ENCODE assay signal across 1 cellular context in genomic region chr20:12978613-12979495, GRCh38.
A peak's percentile ranks its signal among the peaks of the same experiment; 100 is the strongest.
TF ChIP-seq lines count a peak whose summit lies in the region.

No MANE protein-coding gene starts in this region.

TF ChIP-seq in HepG2, 621 proteins besides CTCF, POLR2A, EP300 and RAD21 (continued from another document and continues in another):
- TF ChIP-seq GRHL1 (CRISPR knock-in tag; conservative IDR thresholded peaks at IDR 0.05): no peak
- TF ChIP-seq KLF6 (CRISPR knock-in tag; IDR thresholded peaks at IDR 0.05): no peak; the same call in 1 of the 2 replicates
- TF ChIP-seq KLF11 (CRISPR knock-in tag; IDR thresholded peaks at IDR 0.05): peak; percentile 77; the same call in 1 of the 2 replicates
- TF ChIP-seq ZNF460 (CRISPR knock-in tag; IDR thresholded peaks at IDR 0.05; ENCODE audit: borderline replicate concordance): no peak
- peak; percentile 78 for TF ChIP-seq KDM6A (CRISPR knock-in tag; IDR thresholded peaks at IDR 0.05; ENCODE audit: low read depth)
- TF ChIP-seq ZFP62 (CRISPR knock-in tag; IDR thresholded peaks at IDR 0.05): no peak
- no peak for TF ChIP-seq ZNF713 (CRISPR knock-in tag; IDR thresholded peaks at IDR 0.05)
- TF ChIP-seq THAP9 (CRISPR knock-in tag; IDR thresholded peaks at IDR 0.05; ENCODE audit: borderline replicate concordance): no peak
- TF ChIP-seq ZNF790 (CRISPR knock-in tag; IDR thresholded peaks at IDR 0.05; ENCODE audit: borderline replicate concordance): no peak
- TF ChIP-seq HIC2 (CRISPR knock-in tag; IDR thresholded peaks at IDR 0.05; ENCODE audit: low read depth): no peak
- TF ChIP-seq KLF15 (CRISPR knock-in tag; IDR thresholded peaks at IDR 0.05; ENCODE audit: borderline replicate concordance): no peak
- TF ChIP-seq PTBP1 (IDR thresholded peaks at IDR 0.05; ENCODE audit: low read depth, low read length, poor library complexity, severe bottlenecking): no peak
- TF ChIP-seq MBD4 (IDR thresholded peaks at IDR 0.05; ENCODE audit: borderline replicate concordance, low read length): peak; percentile 46; the same call in 1 of the 2 replicates
- peak; percentile 30 for TF ChIP-seq ASH2L (IDR thresholded peaks at IDR 0.05; ENCODE audit: insufficient read length, low read depth, low read length)
- no peak for TF ChIP-seq ZUFSP (CRISPR knock-in tag; IDR thresholded peaks at IDR 0.05; ENCODE audit: borderline replicate concordance)
- no peak for TF ChIP-seq NR3C1 (CRISPR knock-in tag; IDR thresholded peaks at IDR 0.05)
- no peak; the same call in 1 of the 2 replicates for TF ChIP-seq ZNF766 (CRISPR knock-in tag; IDR thresholded peaks at IDR 0.05; ENCODE audit: borderline replicate concordance)
- TF ChIP-seq NCOR1 (IDR thresholded peaks at IDR 0.05; ENCODE audit: borderline replicate concordance, low read length): no peak; the same call in 1 of the 2 replicates
- 0 out of 2 replicates have a peak, but pooled peaks have one; percentile 68 for TF ChIP-seq SATB2 (CRISPR knock-in tag; IDR thresholded peaks at IDR 0.05)
- no peak for TF ChIP-seq SRSF9 (IDR thresholded peaks at IDR 0.05; ENCODE audit: borderline replicate concordance, insufficient read depth, low read depth, low read length, poor library complexity, severe bottlenecking)
- TF ChIP-seq FOSL2 (CRISPR knock-in tag; IDR thresholded peaks at IDR 0.05): peak; percentile 47; the same call in 1 of the 2 replicates
- no peak for TF ChIP-seq KMT2A (CRISPR knock-in tag; IDR thresholded peaks at IDR 0.05)
- peak; percentile 14; the same call in 1 of the 2 replicates for TF ChIP-seq SMC3 (IDR thresholded peaks at IDR 0.05; ENCODE audit: low read length)
- TF ChIP-seq HNF4G (IDR thresholded peaks at IDR 0.05; ENCODE audit: borderline replicate concordance, low read depth, low read length): peak; percentile 32; the same call in 1 of the 2 replicates
- TF ChIP-seq HNF4G (CRISPR knock-in tag; IDR thresholded peaks at IDR 0.05; ENCODE audit: borderline replicate concordance, low read depth): no peak
- TF ChIP-seq ZBTB7A (CRISPR knock-in tag; IDR thresholded peaks at IDR 0.05): no peak
- TF ChIP-seq ZNF740 (CRISPR knock-in tag; IDR thresholded peaks at IDR 0.05): no peak
- peak; percentile 85 for TF ChIP-seq ZNF12 (CRISPR knock-in tag; IDR thresholded peaks at IDR 0.05)
- TF ChIP-seq JUNB (CRISPR knock-in tag; IDR thresholded peaks at IDR 0.05; ENCODE audit: borderline replicate concordance): peak; percentile 62; the same call in 1 of the 2 replicates
- 0 out of 2 replicates have a peak, but pooled peaks have one; percentile 28 for TF ChIP-seq ZHX1 (CRISPR knock-in tag; IDR thresholded peaks at IDR 0.05; ENCODE audit: low read depth)
- no peak for TF ChIP-seq TIGD3 (CRISPR knock-in tag; IDR thresholded peaks at IDR 0.05; ENCODE audit: borderline replicate concordance)
- TF ChIP-seq PAXIP1 (CRISPR knock-in tag; conservative IDR thresholded peaks at IDR 0.05): peak; percentile 98
- no peak for TF ChIP-seq XBP1 (CRISPR knock-in tag; IDR thresholded peaks at IDR 0.05)
- peak; percentile 99 for TF ChIP-seq HDAC2 (CRISPR knock-in tag; IDR thresholded peaks at IDR 0.05)
- TF ChIP-seq FOSL1 (CRISPR knock-in tag; IDR thresholded peaks at IDR 0.05; ENCODE audit: borderline replicate concordance): no peak; the same call in 1 of the 2 replicates
- TF ChIP-seq THYN1 (CRISPR knock-in tag; IDR thresholded peaks at IDR 0.05; ENCODE audit: borderline replicate concordance, low read depth): no peak
- no peak for TF ChIP-seq SETDB1 (CRISPR knock-in tag; IDR thresholded peaks at IDR 0.05; ENCODE audit: borderline replicate concordance)
- no peak; the same call in none of the 2 replicates for TF ChIP-seq ZNF800 (CRISPR knock-in tag; IDR thresholded peaks at IDR 0.05)
- no peak for TF ChIP-seq DNMT1 (CRISPR knock-in tag; IDR thresholded peaks at IDR 0.05)
- peak; percentile 86; the same call in 1 of the 2 replicates for TF ChIP-seq NFKBIZ (CRISPR knock-in tag; IDR thresholded peaks at IDR 0.05)
- TF ChIP-seq SKI (IDR thresholded peaks at IDR 0.05; ENCODE audit: partially characterized antibody): no peak
